8 cellular contexts compared by ENCODE assay signal in genomic region chr6:30685977-30686907, GRCh38. TPM values are rescaled to one million over a fixed set of nuclear protein-coding genes. Genes with fewer than 3 reads are reported as not detected.
DNase-seq lines count a peak whose midpoint lies in the region; ATAC-seq and TF ChIP-seq lines count a peak whose summit lies in the region.

Gene PPP1R18, minus strand, starts transcription at chr6:30686645. Its CDS starts 627 bp downstream, at chr6:30686018.

- peak within 1 kb of the TSS; percentile 90 for H3K4me3 Mint-ChIP-seq in activated CD8-positive, alpha-beta memory T cell treated with anti-CD3 and anti-CD28 coated beads, Interleukin-2, amount 10 ng/mL, durations not matched to agents 7 days and 5 days

- no peaks in the 10 kb centered on the region for H3K9me3 Mint-ChIP-seq in activated CD8-positive, alpha-beta memory T cell treated with anti-CD3 and anti-CD28 coated beads, Interleukin-2, amount 10 ng/mL, durations not matched to agents 7 days and 5 days (ENCODE audit: low read depth)

- H3K27ac Mint-ChIP-seq in activated CD8-positive, alpha-beta memory T cell treated with anti-CD3 and anti-CD28 coated beads, Interleukin-2, amount 10 ng/mL, durations not matched to agents 7 days and 5 days = peak within 1 kb of the TSS; percentile 87

- no peaks in the 10 kb centered on the region for H3K9me3 ChIP-seq in mucosa of descending colon

- intact Hi-C loops in mucosa of descending colon (cut with DNase I, micrococcal nuclease) = no loop called here

- in situ Hi-C loops in endometrial microvascular endothelial cells (cut with HindIII; ENCODE audit: inconsistent ontology term, low pct_unique_long_range_greater_than_20kb, low sequenced_read_pairs) = loop anchor here (10.0 kb wide), 1 partner anchor 141 kb away; no protein-coding TSS in a partner anchor

- ATAC-seq in GM19025 (IDR thresholded peaks at IDR 0.05; ENCODE audit: low read depth, unreplicated experiment) (peak; percentile 17), mucosa of descending colon (peak; percentile 53)
- peak; percentile 43 for ATAC-seq in activated CD8-positive, alpha-beta memory T cell treated with anti-CD3 and anti-CD28 coated beads, Interleukin-2, amount 10 ng/mL, durations not matched to agents 7 days and 5 days

- H3K27me3 Mint-ChIP-seq in activated CD8-positive, alpha-beta memory T cell treated with anti-CD3 and anti-CD28 coated beads, Interleukin-2, amount 10 ng/mL, durations not matched to agents 7 days and 5 days = no peaks in the 10 kb centered on the region

- peak within 1 kb of the TSS; percentile 24 for H3K4me3 ChIP-seq in mucosa of descending colon

- H3K36me3 Mint-ChIP-seq in activated CD8-positive, alpha-beta memory T cell treated with anti-CD3 and anti-CD28 coated beads, Interleukin-2, amount 10 ng/mL, durations not matched to agents 7 days and 5 days = peaks cover 48% of the 10 kb centered on the region

- H3K4me1 ChIP-seq in mucosa of descending colon (ENCODE audit: low read depth) = peaks cover 24% of the 10 kb centered on the region

- peak; percentile 52 for DNase-seq in A172 (ENCODE audit: low spot score)
- DNase-seq in NCI-H748 (lab: John Stamatoyannopoulos, UW; ENCODE audit: unreplicated experiment) = peak; percentile 80
- DNase-seq in activated CD8-positive, alpha-beta memory T cell treated with anti-CD3 and anti-CD28 coated beads, Interleukin-2, amount 10 ng/mL, durations not matched to agents 7 days and 5 days = peak; percentile 89
- peak; percentile 78 to 92 (median 83) for DNase-seq in mucosa of descending colon
- DNase-seq in stimulated activated CD8-positive, alpha-beta memory T cell treated with anti-CD3 and anti-CD28 coated beads, Interleukin-2, amount 100 ng/mL, for 1 hour (ENCODE audit: low read depth in 2 of 2) = peak; percentile 64 to 77
- no peak for DNase-seq in SHP77 treated with DMSO at 0.1 percent for 48 hours (lab: John Stamatoyannopoulos, UW)

- no peaks in the 10 kb centered on the region for H3K36me3 ChIP-seq in mucosa of descending colon (ENCODE audit: low read depth)

- no peak for TF ChIP-seq CTCF in mucosa of descending colon (IDR thresholded peaks at IDR 0.05)

- peaks cover 34% of the 10 kb centered on the region for H3K4me1 Mint-ChIP-seq in activated CD8-positive, alpha-beta memory T cell treated with anti-CD3 and anti-CD28 coated beads, Interleukin-2, amount 10 ng/mL, durations not matched to agents 7 days and 5 days

- CTCF ChIA-PET in activated CD8-positive, alpha-beta memory T cell treated with anti-CD3 and anti-CD28 coated beads, Interleukin-2, amount 10 ng/mL, durations not matched to agents 7 days and 5 days (lab: Charles Lee) = interaction anchor here (1.2 to 23.7 kb wide), 4 partner anchors 14 to 40 kb away, joined by 3 to 936 read pairs (median 6); partner anchors contain the start of genes DHX16, FLOT1, MDC1 and TUBB

RNA-seq across cellular contexts. Expression of gene PPP1R18, which starts in this region (rescaled TPM):
- total RNA-seq in A172 (2014; rRNA removed; shearing (Covaris generic)) = 62.3 and 66.2 TPM in 2 replicates
- total RNA-seq in activated CD8-positive, alpha-beta memory T cell treated with anti-CD3 and anti-CD28 coated beads, Interleukin-2, amount 10 ng/mL, durations not matched to agents 7 days and 5 days = 100 to 1,000 TPM; 257 to 293 TPM
- total RNA-seq in endometrial microvascular endothelial cells (ENCODE audit: inconsistent ontology term) = 86.2 TPM
- 10 to 100 TPM in 2 of 3 donors, 1 to 10 TPM in 1; 8.6 to 55.1 (median 22.1) TPM for total RNA-seq in mucosa of descending colon
